ENCODE assay signal across 19 cellular contexts in genomic region chr1:150385537-150386445, GRCh38. TPM values are rescaled to one million over a fixed set of nuclear protein-coding genes. Genes with fewer than 3 reads are reported as not detected.
A peak's percentile ranks its signal among the peaks of the same experiment; 100 is the strongest.
DNase-seq lines count a peak whose midpoint lies in the region; ATAC-seq, FAIRE-seq and TF ChIP-seq lines count a peak whose summit lies in the region.
"Had no signal": no experiment of that assay in that cellular context is flagged by ENCODE, and none has a peak within 500 bp of the region (broad histone marks: within the 10 kb centered on the region; RNA-seq: fewer than 3 reads in every experiment).

No MANE protein-coding gene starts in this region.

- no peaks in the 10 kb centered on the region for H3K9me3 Mint-ChIP-seq in activated T-cell treated with anti-CD3 and anti-CD28 coated beads, Interleukin-2, amount 50 U/mL, for 4 hours
- H3K9me3 Mint-ChIP-seq in stimulated activated effector memory CD8-positive, alpha-beta T cell treated with anti-CD3 and anti-CD28 coated beads, Interleukin-12 subunit alpha, Interleukin-12 subunit beta, amount 100 ng/mL, for 72 hours = no peaks in the 10 kb centered on the region

- peaks cover 11% of the 10 kb centered on the region for H3K36me3 Mint-ChIP-seq in activated T-cell treated with anti-CD3 and anti-CD28 coated beads, Interleukin-2, amount 50 U/mL, for 4 hours (ENCODE audit: insufficient read depth)
- H3K36me3 Mint-ChIP-seq in stimulated activated effector memory CD8-positive, alpha-beta T cell treated with anti-CD3 and anti-CD28 coated beads, Interleukin-12 subunit alpha, Interleukin-12 subunit beta, amount 100 ng/mL, for 72 hours = peaks cover 10% of the 10 kb centered on the region

- no peak overlapping the region for H3K9ac ChIP-seq in GM12878 (ENCODE audit: control insufficient read depth, insufficient read depth, low read length)

- no peak overlapping the region for H3K4me2 ChIP-seq in GM12878 (ENCODE audit: control insufficient read depth, insufficient read depth)

- intact Hi-C loops in GM12878 (cut with micrococcal nuclease; ENCODE audit: unreplicated experiment) = no loop called here

- peak overlapping the region; percentile 31; the same call in 1 of the 2 replicates for H3K27ac ChIP-seq in GM12878 (ENCODE audit: control insufficient read depth, insufficient read depth)
- H3K27ac ChIP-seq: C4-2B, foreskin keratinocyte, thoracic aorta had no signal

- no peak for TF ChIP-seq RAD21 in GM12878 (IDR thresholded peaks at IDR 0.05; ENCODE audit: insufficient read depth, low read depth, low read length)

- peaks cover 51% of the 10 kb centered on the region for H3K4me1 Mint-ChIP-seq in activated T-cell treated with anti-CD3 and anti-CD28 coated beads, Interleukin-2, amount 50 U/mL, for 4 hours (ENCODE audit: low read depth)
- peaks cover 41% of the 10 kb centered on the region for H3K4me1 Mint-ChIP-seq in stimulated activated effector memory CD8-positive, alpha-beta T cell treated with anti-CD3 and anti-CD28 coated beads, Interleukin-12 subunit alpha, Interleukin-12 subunit beta, amount 100 ng/mL, for 72 hours

- WGBS in GM12878 (ENCODE audit: insufficient coverage, insufficient replicate concordance, low lambda C conversion rate, missing lambda C conversion rate) = 86% methylated on average over 10 of the region's 10 CpGs

- peaks cover 10% of the 10 kb centered on the region for H3K4me1 ChIP-seq in GM12878 (ENCODE audit: control insufficient read depth, insufficient read depth, low read length)

- no peaks in the 10 kb centered on the region for H4K20me1 ChIP-seq in GM12878 (ENCODE audit: control insufficient read depth, insufficient read depth)

- DNase-seq in activated T-cell treated with anti-CD3 and anti-CD28 coated beads, Interleukin-2, amount 50 U/mL, for 4 hours = no peak
- DNase-seq in activated T-cell treated with anti-CD3 and anti-CD28 coated beads, Interleukin-2, amount 50 U/mL, for 1 hour = no peak
- DNase-seq in GM20000 (ENCODE audit: low spot score) = peak; percentile 19
- no peak for DNase-seq in GM12878 (ENCODE audit: low read depth, low spot score)
- DNase-seq in stimulated activated effector memory CD8-positive, alpha-beta T cell treated with anti-CD3 and anti-CD28 coated beads, Interleukin-12 subunit alpha, Interleukin-12 subunit beta, amount 100 ng/mL, for 72 hours (ENCODE audit: low spot score in 2 of 2) = no peak
- no peak for DNase-seq in glomerular visceral epithelial cell (ENCODE audit: extremely low spot score)
- DNase-seq in stimulated activated CD4-positive, alpha-beta T cell treated with anti-CD3 and anti-CD28 coated beads, Interleukin-1b, Interleukin-23, amount 100 ng/mL, for 48 hours = no peak
- DNase-seq in DMS53 (lab: John Stamatoyannopoulos, UW) = no peak
- DNase-seq: activated CD4-positive, alpha-beta T cell treated with anti-CD3 and anti-CD28 coated beads, Interleukin-2, amount 50 U/mL, for 48 hours; anterior cingulate cortex; caudate nucleus; foreskin keratinocyte; hippocampal formation; left ventricle myocardium superior; NCI-H1694 treated with DMSO at 0.1 percent for 48 hours had no signal

- SMC1A ChIA-PET in GM12878 (lab: Charles Lee; ENCODE audit: uncharacterized antibody, unreplicated experiment) = interaction anchor here (0.8 to 2.9 kb wide), 5 partner anchors 9 to 44 kb away, joined by 3 to 12 read pairs (median 4); no protein-coding TSS in a partner anchor

- H3K9me3 ChIP-seq in GM12878 (replicated peaks; ENCODE audit: control insufficient read depth, insufficient read depth, low read length) = no peaks in the 10 kb centered on the region
- H3K9me3 ChIP-seq: thoracic aorta had no signal

- CTCF ChIA-PET in GM12878 (lab: Yijun Ruan, JAX) = interaction anchor here (0.8 to 1.4 kb wide), 5 partner anchors 10 to 79 kb away, joined by 3 to 4 read pairs (median 3); no protein-coding TSS in a partner anchor

- H3K4me3 Mint-ChIP-seq in activated T-cell treated with anti-CD3 and anti-CD28 coated beads, Interleukin-2, amount 50 U/mL, for 4 hours = no peak overlapping the region
- H3K4me3 Mint-ChIP-seq in stimulated activated effector memory CD8-positive, alpha-beta T cell treated with anti-CD3 and anti-CD28 coated beads, Interleukin-12 subunit alpha, Interleukin-12 subunit beta, amount 100 ng/mL, for 72 hours = no peak overlapping the region

- no peaks in the 10 kb centered on the region for H3K27me3 Mint-ChIP-seq in activated T-cell treated with anti-CD3 and anti-CD28 coated beads, Interleukin-2, amount 50 U/mL, for 4 hours (ENCODE audit: low read depth)

- H3K27ac Mint-ChIP-seq in stimulated activated effector memory CD8-positive, alpha-beta T cell treated with anti-CD3 and anti-CD28 coated beads, Interleukin-12 subunit alpha, Interleukin-12 subunit beta, amount 100 ng/mL, for 72 hours = no peak overlapping the region

- in situ Hi-C loops in GM12878 (cut with MboI) = no loop called here

- no peak for TF ChIP-seq EP300 in GM12878 (IDR thresholded peaks at IDR 0.05; ENCODE audit: borderline replicate concordance in 1 of 2, control insufficient read depth in 1 of 2, low read depth in 2 of 2, low read length in 2 of 2)

- H3K36me3 ChIP-seq in GM12878 (ENCODE audit: control insufficient read depth in 2 of 2, insufficient read depth in 2 of 2, low read length in 1 of 2) = peaks cover 0 to 2% of the 10 kb centered on the region in 2 experiments; a peak in 1 of 4 replicates
- H3K36me3 ChIP-seq: thoracic aorta had no signal

- peak; percentile 47 for FAIRE-seq in GM12878 (lab: Jason Lieb, UNC)
- FAIRE-seq: G401.6 had no signal

- no TSS peak for BruUV-seq in GM12878 (replicated peaks; lab: Mats Ljungman, UMichigan)

- H2AFZ ChIP-seq in GM12878 (ENCODE audit: control insufficient read depth, low read depth, low read length) = no peak overlapping the region

- RAD21 ChIA-PET in GM12878 (lab: Charles Lee; ENCODE audit: unreplicated experiment) = interaction anchor here (0.8 to 1.2 kb wide), 2 partner anchors 15 to 22 kb away, joined by 3 read pairs; partner anchors contain the start of gene RPRD2

- H3K4me3 ChIP-seq in GM12878 = no peak overlapping the region
- H3K4me3 ChIP-seq: thoracic aorta had no signal

- peak; percentile 73 to 88 for ATAC-seq in activated T-cell treated with anti-CD3 and anti-CD28 coated beads, Interleukin-2, amount 50 U/mL, for 4 hours
- peak; percentile 79 for ATAC-seq in GM12878
- peak; percentile 71 for ATAC-seq in stimulated activated effector memory CD8-positive, alpha-beta T cell treated with anti-CD3 and anti-CD28 coated beads, Interleukin-12 subunit alpha, Interleukin-12 subunit beta, amount 100 ng/mL, for 72 hours
- ATAC-seq: foreskin keratinocyte, left ventricle myocardium superior, Right ventricle myocardium inferior had no signal

- peaks cover 67% of the 10 kb centered on the region for H3K79me2 ChIP-seq in GM12878 (ENCODE audit: control insufficient read depth, insufficient read depth, low read length)

- TF ChIP-seq POLR2A in GM12878 (IDR thresholded peaks at IDR 0.05; ENCODE audit: low read depth, low read length) = no peak

- H3K27me3 ChIP-seq in GM12878 (replicated peaks in 1 of 2; ENCODE audit: control insufficient read depth in 2 of 2, insufficient read depth in 2 of 2, low read length in 1 of 2) = no peaks in the 10 kb centered on the region
- H3K27me3 ChIP-seq: foreskin keratinocyte had no signal

- POLR2A ChIA-PET in GM12878 (lab: Charles Lee) = interaction anchor here (0.8 to 1.3 kb wide), 3 partner anchors 11 to 22 kb away, joined by 3 to 4 read pairs (median 3); partner anchors contain the start of gene RPRD2

- TF ChIP-seq CTCF in GM20000 (IDR thresholded peaks at IDR 0.05; ENCODE audit: extremely low read depth, missing control alignments) (no peak), GM12878 (IDR thresholded peaks at IDR 0.05 in 2 of 3, conservative IDR thresholded peaks at IDR 0.05 in 1 of 3; ENCODE audit: control insufficient read depth in 2 of 3, extremely low read depth in 1 of 3, insufficient read depth in 1 of 3, low read depth in 3 of 3, low read length in 3 of 3) (no peak)

TF ChIP-seq in GM12878, 131 proteins besides CTCF, POLR2A, EP300 and RAD21 (continues in another document):
- TF ChIP-seq JUNB (IDR thresholded peaks at IDR 0.05) (peak; percentile 38; the same call in 1 of the 2 replicates), TCF7 (IDR thresholded peaks at IDR 0.05; ENCODE audit: borderline replicate concordance) (no peak), HCFC1 (IDR thresholded peaks at IDR 0.05; ENCODE audit: low read length) (no peak)

RNA-seq across cellular contexts. Expression of gene RPRD2, which starts 21.8 kb away (rescaled TPM):
- 10 to 100 TPM; 18.6 to 19.8 (median 19.2) TPM for total RNA-seq in activated T-cell treated with anti-CD3 and anti-CD28 coated beads, Interleukin-2, amount 50 U/mL, for 4 hours
- 50.4 and 51.3 TPM in 2 replicates for total RNA-seq in GM12878 (2013; cell fraction: nucleolus; rRNA removed)
- total RNA-seq in GM12878 (2014; rRNA removed) (7.9 and 8.7 TPM in 2 replicates), GM12878 (2014; rRNA removed; fragmentation: Illumina TruSeq; extraction: Trizol) (9.2 and 9.4 TPM in 2 replicates), GM12878 (2021) (24.5 and 24.8 TPM in 2 replicates)
- 7.8 TPM for polyA plus RNA-seq in GM12878 (2011; ENCODE audit: low read depth)
- polyA plus RNA-seq in GM12878 (2011; rRNA removed) (6.5 and 16.1 TPM in 2 replicates), GM12878 (2014; fragmentation: Illumina TruSeq; extraction: Trizol) (22.7 and 23.0 TPM in 2 replicates), GM12878 (2014; fragmentation: Nextera tagmentation; extraction: Ambion mirVana) (1 to 10 TPM; 1.9 to 4.0 TPM), GM12878 (2014; rRNA removed) (10.4 and 12.6 TPM in 2 replicates), GM12878 (2016; fragmentation: Nextera tagmentation; extraction: Ambion mirVana) (10 to 100 TPM; 21.6 to 24.2 TPM)
- polyA plus RNA-seq in GM12878 (2011; cell fraction: cytosol; rRNA removed) = 10.1 and 13.1 TPM in 2 replicates
- 14.2 and 15.4 TPM in 2 replicates for polyA plus RNA-seq in GM12878 (2011; cell fraction: nucleus; rRNA removed)
- polyA plus RNA-seq in GM12878 (2012) = 11.6 and 11.9 TPM in 2 replicates
- 13.8 and 14.6 TPM in 2 replicates for polyA minus RNA-seq in GM12878 (2011; rRNA and poly(A)+ RNA removed)
- 9.9 and 10.8 TPM in 2 replicates for polyA minus RNA-seq in GM12878 (2011; cell fraction: cytosol; rRNA and poly(A)+ RNA removed)
- 15.5 and 24.6 TPM in 2 replicates for polyA minus RNA-seq in GM12878 (2011; cell fraction: nucleus; rRNA and poly(A)+ RNA removed)
